ENCODE assay signal across 2 cellular contexts in the genomic region with DNA sequence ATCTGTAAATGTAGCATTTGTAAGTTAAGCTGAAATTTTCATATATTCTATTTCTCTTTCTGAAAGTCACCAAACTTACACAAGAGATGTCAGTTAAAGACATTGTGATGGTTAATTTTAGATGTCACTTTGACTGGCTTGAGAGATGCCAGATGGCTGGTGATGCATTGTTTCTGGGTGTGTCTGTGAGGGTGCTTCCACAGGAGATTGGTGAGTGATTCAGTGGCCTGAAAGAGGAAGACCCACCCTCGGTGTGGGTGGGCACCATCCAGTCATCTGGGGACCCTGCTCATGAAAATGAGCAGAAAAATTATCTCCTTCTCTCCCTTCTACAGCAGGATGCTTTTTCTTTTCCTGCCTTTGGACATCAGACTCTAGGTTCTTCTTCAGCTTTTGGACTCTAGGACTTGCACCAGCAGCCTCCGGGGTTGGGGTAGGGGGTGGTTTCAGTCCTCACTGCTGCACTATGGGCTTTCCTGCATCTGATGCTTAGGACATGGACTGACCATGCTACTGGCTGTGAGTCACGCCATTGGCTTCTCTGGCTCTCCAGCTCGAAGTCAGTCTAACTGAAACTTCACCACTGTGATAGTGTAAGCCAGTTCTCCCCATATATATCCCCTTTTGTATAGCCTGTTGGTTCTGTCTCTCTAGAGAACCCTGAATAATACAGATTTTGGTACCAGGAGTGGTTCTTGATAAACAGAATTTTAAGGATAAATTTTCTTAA.
TF ChIP-seq lines count a peak whose summit lies in the region.

No MANE protein-coding gene starts in this region.

TF ChIP-seq in HepG2, 621 proteins besides CTCF, POLR2A, EP300 and RAD21 (continues in another document):
- TF ChIP-seq, protein P1, sequence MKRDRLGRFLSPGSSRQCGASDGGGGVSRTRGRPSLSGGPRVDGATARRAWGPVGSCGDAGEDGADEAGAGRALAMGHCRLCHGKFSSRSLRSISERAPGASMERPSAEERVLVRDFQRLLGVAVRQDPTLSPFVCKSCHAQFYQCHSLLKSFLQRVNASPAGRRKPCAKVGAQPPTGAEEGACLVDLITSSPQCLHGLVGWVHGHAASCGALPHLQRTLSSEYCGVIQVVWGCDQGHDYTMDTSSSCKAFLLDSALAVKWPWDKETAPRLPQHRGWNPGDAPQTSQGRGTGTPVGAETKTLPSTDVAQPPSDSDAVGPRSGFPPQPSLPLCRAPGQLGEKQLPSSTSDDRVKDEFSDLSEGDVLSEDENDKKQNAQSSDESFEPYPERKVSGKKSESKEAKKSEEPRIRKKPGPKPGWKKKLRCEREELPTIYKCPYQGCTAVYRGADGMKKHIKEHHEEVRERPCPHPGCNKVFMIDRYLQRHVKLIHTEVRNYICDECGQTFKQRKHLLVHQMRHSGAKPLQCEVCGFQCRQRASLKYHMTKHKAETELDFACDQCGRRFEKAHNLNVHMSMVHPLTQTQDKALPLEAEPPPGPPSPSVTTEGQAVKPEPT (CRISPR knock-in tag; IDR thresholded peaks at IDR 0.05; ENCODE audit: low read depth) = no peak
- TF ChIP-seq E2F2 (CRISPR knock-in tag; IDR thresholded peaks at IDR 0.05; ENCODE audit: borderline replicate concordance) = no peak
- no peak for TF ChIP-seq ZNF713 (CRISPR knock-in tag; IDR thresholded peaks at IDR 0.05)
- no peak for TF ChIP-seq FLYWCH1 (CRISPR knock-in tag; IDR thresholded peaks at IDR 0.05)
- no peak for TF ChIP-seq ZSCAN25 (CRISPR knock-in tag; IDR thresholded peaks at IDR 0.05)
- no peak for TF ChIP-seq PREB (CRISPR knock-in tag; IDR thresholded peaks at IDR 0.05)
- no peak for TF ChIP-seq TGIF2 (CRISPR knock-in tag; IDR thresholded peaks at IDR 0.05)
- TF ChIP-seq, protein P2, sequence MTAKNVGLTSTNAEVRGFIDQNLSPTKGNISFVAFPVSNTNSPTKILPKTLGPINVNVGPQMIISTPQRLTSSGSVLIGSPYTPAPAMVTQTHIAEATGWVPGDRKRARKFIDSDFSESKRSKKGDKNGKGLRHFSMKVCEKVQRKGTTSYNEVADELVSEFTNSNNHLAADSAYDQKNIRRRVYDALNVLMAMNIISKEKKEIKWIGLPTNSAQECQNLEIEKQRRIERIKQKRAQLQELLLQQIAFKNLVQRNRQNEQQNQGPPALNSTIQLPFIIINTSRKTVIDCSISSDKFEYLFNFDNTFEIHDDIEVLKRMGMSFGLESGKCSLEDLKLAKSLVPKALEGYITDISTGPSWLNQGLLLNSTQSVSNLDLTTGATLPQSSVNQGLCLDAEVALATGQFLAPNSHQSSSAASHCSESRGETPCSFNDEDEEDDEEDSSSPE (CRISPR knock-in tag; IDR thresholded peaks at IDR 0.05) = no peak
- no peak for TF ChIP-seq RNF2 (conservative IDR thresholded peaks at IDR 0.05; ENCODE audit: low read depth)
- TF ChIP-seq GRHL1 (CRISPR knock-in tag; conservative IDR thresholded peaks at IDR 0.05) = no peak
- TF ChIP-seq, protein P3, sequence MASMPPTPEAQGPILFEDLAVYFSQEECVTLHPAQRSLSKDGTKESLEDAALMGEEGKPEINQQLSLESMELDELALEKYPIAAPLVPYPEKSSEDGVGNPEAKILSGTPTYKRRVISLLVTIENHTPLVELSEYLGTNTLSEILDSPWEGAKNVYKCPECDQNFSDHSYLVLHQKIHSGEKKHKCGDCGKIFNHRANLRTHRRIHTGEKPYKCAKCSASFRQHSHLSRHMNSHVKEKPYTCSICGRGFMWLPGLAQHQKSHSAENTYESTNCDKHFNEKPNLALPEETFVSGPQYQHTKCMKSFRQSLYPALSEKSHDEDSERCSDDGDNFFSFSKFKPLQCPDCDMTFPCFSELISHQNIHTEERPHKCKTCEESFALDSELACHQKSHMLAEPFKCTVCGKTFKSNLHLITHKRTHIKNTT (CRISPR knock-in tag; IDR thresholded peaks at IDR 0.05) = no peak

TF ChIP-seq in SK-N-SH, 30 proteins besides CTCF, POLR2A, EP300 and RAD21:
- no peak for TF ChIP-seq EZH2phosphoT487 (IDR thresholded peaks at IDR 0.05; ENCODE audit: borderline replicate concordance, low read depth)
- TF ChIP-seq MXI1 (IDR thresholded peaks at IDR 0.05; ENCODE audit: low read depth, low read length) = no peak
- TF ChIP-seq, protein P4, sequence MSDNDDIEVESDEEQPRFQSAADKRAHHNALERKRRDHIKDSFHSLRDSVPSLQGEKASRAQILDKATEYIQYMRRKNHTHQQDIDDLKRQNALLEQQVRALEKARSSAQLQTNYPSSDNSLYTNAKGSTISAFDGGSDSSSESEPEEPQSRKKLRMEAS (IDR thresholded peaks at IDR 0.05; ENCODE audit: low read depth) = peak; percentile 79; the same call in 1 of the 2 replicates
- TF ChIP-seq TAF1 (IDR thresholded peaks at IDR 0.05; ENCODE audit: borderline replicate concordance, low read depth, low read length) = peak; percentile 42; the same call in 1 of the 2 replicates
- TF ChIP-seq RFX5 (IDR thresholded peaks at IDR 0.05; ENCODE audit: low read length) = no peak
- peak; percentile 42; the same call in 1 of the 2 replicates for TF ChIP-seq JUND (IDR thresholded peaks at IDR 0.05)
- peak; percentile 91 for TF ChIP-seq PBX3 (IDR thresholded peaks at IDR 0.05)
- TF ChIP-seq TCF12 (IDR thresholded peaks at IDR 0.05) = peak; percentile 84
- peak; percentile 53 for TF ChIP-seq FOSL2 (IDR thresholded peaks at IDR 0.05; ENCODE audit: borderline replicate concordance, low read depth)
- TF ChIP-seq, protein P5, sequence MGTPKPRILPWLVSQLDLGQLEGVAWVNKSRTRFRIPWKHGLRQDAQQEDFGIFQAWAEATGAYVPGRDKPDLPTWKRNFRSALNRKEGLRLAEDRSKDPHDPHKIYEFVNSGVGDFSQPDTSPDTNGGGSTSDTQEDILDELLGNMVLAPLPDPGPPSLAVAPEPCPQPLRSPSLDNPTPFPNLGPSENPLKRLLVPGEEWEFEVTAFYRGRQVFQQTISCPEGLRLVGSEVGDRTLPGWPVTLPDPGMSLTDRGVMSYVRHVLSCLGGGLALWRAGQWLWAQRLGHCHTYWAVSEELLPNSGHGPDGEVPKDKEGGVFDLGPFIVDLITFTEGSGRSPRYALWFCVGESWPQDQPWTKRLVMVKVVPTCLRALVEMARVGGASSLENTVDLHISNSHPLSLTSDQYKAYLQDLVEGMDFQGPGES (IDR thresholded peaks at IDR 0.05; ENCODE audit: low read depth, low read length) = no peak
- no peak for TF ChIP-seq GATA2 (CRISPR knock-in tag; IDR thresholded peaks at IDR 0.05)
- TF ChIP-seq NRF1 (IDR thresholded peaks at IDR 0.05; ENCODE audit: low read depth, low read length) = no peak
